ENCODE assay signal across 20 cellular contexts in genomic region chr16:77551352-77551751, GRCh38.
"Had no signal": no experiment of that assay in that cellular context is flagged by ENCODE, and none has a peak within 500 bp of the region (broad histone marks: within the 10 kb centered on the region; RNA-seq: fewer than 3 reads in every experiment).

No MANE protein-coding gene starts in this region.

- DNase-seq: activated B cell treated with CpG ODN at 0.5 μM for 24 hours; activated CD4-positive, alpha-beta memory T cell treated with anti-CD3 and anti-CD28 coated beads for 36 hours; activated CD4-positive, alpha-beta T cell treated with anti-CD3 and anti-CD28 coated beads for 4 hours; activated naive CD8-positive, alpha-beta T cell treated with anti-CD3 and anti-CD28 coated beads, Interleukin-2, amount 10 ng/mL, durations not matched to agents 7 days and 5 days; activated T-cell treated with anti-CD3 and anti-CD28 coated beads for 4 hours; amygdala; effector CD8-positive, alpha-beta T cell; foreskin melanocyte; glutamatergic neuron; sigmoid colon; stimulated activated CD4-positive, alpha-beta T cell treated with anti-CD3 and anti-CD28 coated beads, Interleukin-1b, Interleukin-23, amount 100 ng/mL, for 48 hours; stimulated activated naive CD8-positive, alpha-beta T cell treated with anti-CD3 and anti-CD28 coated beads, Interleukin-15, Interleukin-2, amounts not matched to agents 100 U/mL and 50 U/mL, for 24 hours; uterus had no signal

- H3K36me3 ChIP-seq: breast epithelium, esophagus muscularis mucosa, sigmoid colon, tibial nerve, uterus had no signal

- H3K27ac ChIP-seq: breast epithelium, esophagus muscularis mucosa, parathyroid adenoma, sigmoid colon, tibial nerve, uterus had no signal

- H3K4me1 ChIP-seq: breast epithelium, esophagus muscularis mucosa, uterus had no signal

- H3K4me3 ChIP-seq: breast epithelium, esophagus muscularis mucosa, lung, sigmoid colon, tibial nerve, uterus had no signal

- H3K9me3 ChIP-seq: breast epithelium, esophagus muscularis mucosa, sigmoid colon, tibial nerve, uterus had no signal

- FAIRE-seq: endothelial cell of umbilical vein, keratinocyte had no signal

- H3K27me3 ChIP-seq: breast epithelium, sigmoid colon, tibial nerve, uterus had no signal
